Comparison of ENCODE assay signal across 17 cellular contexts in the genomic region with DNA sequence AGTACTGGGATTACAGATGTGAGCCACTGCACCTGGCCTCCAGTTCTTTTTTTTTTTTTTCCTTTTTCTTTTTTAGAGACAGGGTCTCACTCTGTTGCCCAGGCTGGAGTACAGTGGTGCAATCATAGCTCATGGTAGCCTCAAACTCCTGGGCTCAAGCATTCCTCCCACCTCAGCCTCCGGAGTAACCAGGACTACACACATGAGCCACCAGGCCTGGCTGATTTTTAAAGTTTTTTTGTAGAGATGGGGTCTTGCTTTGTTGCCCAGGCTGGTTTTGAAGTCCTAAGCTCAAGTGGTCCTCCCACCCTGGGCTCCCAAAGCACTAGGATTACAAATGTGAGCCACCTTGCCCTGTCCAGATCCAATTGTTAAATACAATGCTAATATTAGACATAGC. TPM values are rescaled to one million over a fixed set of nuclear protein-coding genes. Genes with fewer than 3 reads are reported as not detected.
DNase-seq lines count a peak whose midpoint lies in the region; ATAC-seq and TF ChIP-seq lines count a peak whose summit lies in the region.
"Had no signal": no experiment of that assay in that cellular context is flagged by ENCODE, and none has a peak within 500 bp of the region (broad histone marks: within the 10 kb centered on the region; RNA-seq: fewer than 3 reads in every experiment).

No MANE protein-coding gene starts in this region.

- H3K9me3 Mint-ChIP-seq in Calu3 (ENCODE audit: low read depth, unreplicated experiment) (no peaks in the 10 kb centered on the region), T-cell (no peaks in the 10 kb centered on the region)
- no peaks in the 10 kb centered on the region for H3K9me3 Mint-ChIP-seq in naive thymus-derived CD4-positive, alpha-beta T cell
- H3K9me3 Mint-ChIP-seq: activated naive CD4-positive, alpha-beta T cell treated with anti-CD3 and anti-CD28 coated beads, Interleukin-2, amount 10 ng/mL, durations not matched to agents 7 days and 5 days; mesothelial cell of epicardium had no signal

- CTCF ChIA-PET in Calu3 (lab: Charles Lee), result interaction anchor here (0.7 to 1.6 kb wide), 2 partner anchors 14 to 76 kb away, joined by 3 to 5 read pairs; a partner anchor contains a TSS
- CTCF ChIA-PET in T-cell (lab: Charles Lee), result interaction anchor here (0.6 to 0.8 kb wide), 4 partner anchors 8 to 95 kb away, joined by 3 to 10 read pairs (median 3); no protein-coding TSS in a partner anchor
- CTCF ChIA-PET in naive thymus-derived CD4-positive, alpha-beta T cell (lab: Charles Lee), result no interaction called here

- no peaks in the 10 kb centered on the region for H3K9me3 ChIP-seq in BLaER1 treated with 17β-estradiol and CSF1 and Interleukin-3, amounts not matched to agents 10 nM and 100 nM (replicated peaks in 1 of 11)
- no peaks in the 10 kb centered on the region for H3K9me3 ChIP-seq in naive thymus-derived CD4-positive, alpha-beta T cell (ENCODE audit: control insufficient read depth in 2 of 3, low read length in 3 of 3)
- H3K9me3 ChIP-seq: esophagus squamous epithelium, SK-N-SH had no signal

- no peak for TF ChIP-seq CTCF in Calu3 (IDR thresholded peaks at IDR 0.05; ENCODE audit: unreplicated experiment)

- H3K4me3 Mint-ChIP-seq in Calu3 (ENCODE audit: low read depth, unreplicated experiment) (no peak overlapping the region), T-cell (no peak overlapping the region)
- H3K4me3 Mint-ChIP-seq in naive thymus-derived CD4-positive, alpha-beta T cell, result no peak overlapping the region
- H3K4me3 Mint-ChIP-seq: activated naive CD4-positive, alpha-beta T cell treated with anti-CD3 and anti-CD28 coated beads, Interleukin-2, amount 10 ng/mL, durations not matched to agents 7 days and 5 days; mesothelial cell of epicardium had no signal

- intact Hi-C loops in Calu3 (cut with micrococcal nuclease; ENCODE audit: unreplicated experiment), result no loop called here
- intact Hi-C loops in naive thymus-derived CD4-positive, alpha-beta T cell (cut with micrococcal nuclease), result no loop called here

- H3K4me1 ChIP-seq in BLaER1 treated with 17β-estradiol and CSF1 and Interleukin-3, amounts not matched to agents 10 nM and 100 nM, result peaks cover 76 to 87% (median 80%) of the 10 kb centered on the region in 10 experiments
- peaks cover 23 to 34% of the 10 kb centered on the region in 2 donors for H3K4me1 ChIP-seq in naive thymus-derived CD4-positive, alpha-beta T cell (ENCODE audit: control insufficient read depth in 2 of 2, insufficient read depth in 2 of 2, low read length in 2 of 2)

- H3K36me3 Mint-ChIP-seq in Calu3 (ENCODE audit: insufficient read depth, unreplicated experiment), result peaks cover 27% of the 10 kb centered on the region
- H3K36me3 Mint-ChIP-seq in T-cell, result peaks cover 21% of the 10 kb centered on the region
- H3K36me3 Mint-ChIP-seq in naive thymus-derived CD4-positive, alpha-beta T cell, result peaks cover 0 to 24% (median 4%) of the 10 kb centered on the region in 5 donors

- POLR2A ChIA-PET in T-cell (lab: Charles Lee), result no interaction called here
- POLR2A ChIA-PET in naive thymus-derived CD4-positive, alpha-beta T cell (lab: Charles Lee), result interaction anchor here (1.0 to 1.8 kb wide), 4 partner anchors 12 to 14 kb away, joined by 3 to 9 read pairs (median 4); no protein-coding TSS in a partner anchor

- H4K20me1 ChIP-seq in BLaER1 treated with 17β-estradiol and CSF1 and Interleukin-3, amounts not matched to agents 10 nM and 100 nM, result peaks cover 69 to 100% (median 96%) of the 10 kb centered on the region in 11 experiments; a peak in 20 of 22 replicates

- no peak for ATAC-seq in T-cell (replicated peaks in 1 of 4)
- no peak for ATAC-seq in naive thymus-derived CD4-positive, alpha-beta T cell

- H3K27ac Mint-ChIP-seq in Calu3 (ENCODE audit: unreplicated experiment) (peak overlapping the region; percentile 41), T-cell (peak overlapping the region; percentile 81 to 83)
- peak overlapping the region; percentile 30 to 81 (median 70) for H3K27ac Mint-ChIP-seq in naive thymus-derived CD4-positive, alpha-beta T cell
- H3K27ac Mint-ChIP-seq: mesothelial cell of epicardium had no signal

- no peaks in the 10 kb centered on the region for H3K27me3 ChIP-seq in BLaER1 treated with 17β-estradiol and CSF1 and Interleukin-3, amounts not matched to agents 10 nM and 100 nM
- no peaks in the 10 kb centered on the region for H3K27me3 ChIP-seq in naive thymus-derived CD4-positive, alpha-beta T cell (ENCODE audit: control insufficient read depth in 2 of 2, insufficient read depth in 2 of 2, low read length in 2 of 2)
- H3K27me3 ChIP-seq: esophagus squamous epithelium had no signal

- peak overlapping the region; percentile 84 to 94 (median 88) for H3K4me2 ChIP-seq in BLaER1 treated with 17β-estradiol and CSF1 and Interleukin-3, amounts not matched to agents 10 nM and 100 nM
- H3K4me2 ChIP-seq: SK-N-SH had no signal

- DNase-seq in Calu3, result no peak
- no peak for DNase-seq in T-cell
- DNase-seq in naive thymus-derived CD4-positive, alpha-beta T cell, result no peak
- no peak for DNase-seq in D341Med (ENCODE audit: low spot score)
- DNase-seq in amniotic stem cell (lab: John Stamatoyannopoulos, UW), result no peak
- no peak for DNase-seq in NCI-H345 treated with DMSO at 0.1 percent for 48 hours (lab: John Stamatoyannopoulos, UW; ENCODE audit: unreplicated experiment)
- DNase-seq: activated naive CD4-positive, alpha-beta T cell treated with anti-CD3 and anti-CD28 coated beads, Interleukin-2, amount 10 ng/mL, durations not matched to agents 7 days and 5 days; effector memory CD4-positive, alpha-beta T cell; esophagus squamous epithelium; retina had no signal

- no peak overlapping the region for H3K4me3 ChIP-seq in BLaER1 treated with 17β-estradiol and CSF1 and Interleukin-3, amounts not matched to agents 10 nM and 100 nM
- H3K4me3 ChIP-seq in naive thymus-derived CD4-positive, alpha-beta T cell (ENCODE audit: low read length), result no peak overlapping the region
- H3K4me3 ChIP-seq: esophagus squamous epithelium had no signal

- H3K36me3 ChIP-seq in BLaER1 treated with 17β-estradiol and CSF1 and Interleukin-3, amounts not matched to agents 10 nM and 100 nM, result peaks cover 23 to 50% (median 28%) of the 10 kb centered on the region in 11 experiments
- H3K36me3 ChIP-seq in naive thymus-derived CD4-positive, alpha-beta T cell (ENCODE audit: control insufficient read depth in 2 of 3, insufficient read depth in 3 of 3, low read length in 3 of 3), result peaks cover 9 to 37% (median 20%) of the 10 kb centered on the region in 3 experiments

- H3K9ac ChIP-seq in BLaER1 treated with 17β-estradiol and CSF1 and Interleukin-3, amounts not matched to agents 10 nM and 100 nM, result peak overlapping the region in 5 of 11 experiments; percentile 7 to 67 (median 19); a peak in 3 of 22 replicates
- H3K9ac ChIP-seq: SK-N-SH had no signal

- no TSS peak for BruUV-seq in Calu3 (replicated peaks; lab: Mats Ljungman, UMichigan)

- H3K27ac ChIP-seq in BLaER1 treated with 17β-estradiol and CSF1 and Interleukin-3, amounts not matched to agents 10 nM and 100 nM, result peak overlapping the region in 10 of 11 experiments; percentile 20 to 81 (median 62); a peak in 16 of 22 replicates
- H3K27ac ChIP-seq in naive thymus-derived CD4-positive, alpha-beta T cell (ENCODE audit: low read depth, low read length), result peak overlapping the region; percentile 16

- H3K27me3 Mint-ChIP-seq in Calu3 (ENCODE audit: unreplicated experiment) (no peaks in the 10 kb centered on the region), T-cell (no peaks in the 10 kb centered on the region)
- no peaks in the 10 kb centered on the region for H3K27me3 Mint-ChIP-seq in naive thymus-derived CD4-positive, alpha-beta T cell
- H3K27me3 Mint-ChIP-seq: activated naive CD4-positive, alpha-beta T cell treated with anti-CD3 and anti-CD28 coated beads, Interleukin-2, amount 10 ng/mL, durations not matched to agents 7 days and 5 days had no signal

- H3K4me1 Mint-ChIP-seq in Calu3 (ENCODE audit: low read depth, unreplicated experiment), result peaks cover 30% of the 10 kb centered on the region
- H3K4me1 Mint-ChIP-seq in T-cell, result peaks cover 37 to 42% (median 41%) of the 10 kb centered on the region in 3 donors
- H3K4me1 Mint-ChIP-seq in naive thymus-derived CD4-positive, alpha-beta T cell, result peaks cover 19 to 40% (median 35%) of the 10 kb centered on the region in 7 donors

RNA-seq across cellular contexts. Expression of a gene that starts 13.6 kb away (rescaled TPM):
- total RNA-seq in Calu3 (2022) (33.8 and 42.2 TPM in 2 replicates), T-cell (100 to 1,000 TPM in 3 of 5 donors, 10 to 100 TPM in 2; 53.4 to 112 (median 101) TPM)
- total RNA-seq in naive thymus-derived CD4-positive, alpha-beta T cell, result 100 to 1,000 TPM in 1 of 5 experiments, 10 to 100 TPM in 4; 53.2 to 106 (median 59.2) TPM
- 10 to 100 TPM; 15.4 to 32.8 TPM for polyA plus RNA-seq in naive thymus-derived CD4-positive, alpha-beta T cell

RNA-seq across cellular contexts. Expression of a gene that starts 16.6 kb away (rescaled TPM):
- total RNA-seq in Calu3 (2022) (114 and 115 TPM in 2 replicates), T-cell (100 to 1,000 TPM in 3 of 5 donors, 10 to 100 TPM in 2; 76.8 to 141 (median 134) TPM)
- total RNA-seq in naive thymus-derived CD4-positive, alpha-beta T cell, result 100 to 1,000 TPM in 3 of 5 experiments, 10 to 100 TPM in 2; 78.9 to 130 (median 116) TPM
- 100 to 1,000 TPM; 131 to 141 TPM for polyA plus RNA-seq in naive thymus-derived CD4-positive, alpha-beta T cell

RNA-seq across cellular contexts. Expression of a gene that starts 30.1 kb away (rescaled TPM):
- total RNA-seq in Calu3 (2022) (0.21 and 0.29 TPM in 2 replicates), T-cell (under 1 TPM in 3 of 5 donors, not detected in 2; 0.16 to 0.50 (median 0.26) TPM)
- under 1 TPM in 2 of 5 experiments, not detected in 3; 0.27 to 0.60 TPM for total RNA-seq in naive thymus-derived CD4-positive, alpha-beta T cell
- not detected for polyA plus RNA-seq in naive thymus-derived CD4-positive, alpha-beta T cell
- total RNA-seq: astrocyte, chondrocyte, M059J, mesothelial cell of epicardium had no signal
- polyA plus RNA-seq: SK-N-SH had no signal

RNA-seq across cellular contexts. Expression of a gene that starts 33.3 kb away (rescaled TPM):
- total RNA-seq in Calu3 (2022) (63.3 and 76.1 TPM in 2 replicates), T-cell (10 to 100 TPM; 36.5 to 74.1 (median 66.1) TPM)
- 10 to 100 TPM; 34.0 to 97.8 (median 80.6) TPM for total RNA-seq in naive thymus-derived CD4-positive, alpha-beta T cell
- 10 to 100 TPM; 92.5 to 98.3 TPM for polyA plus RNA-seq in naive thymus-derived CD4-positive, alpha-beta T cell

RNA-seq across cellular contexts. Expression of a gene that starts 43.9 kb away (rescaled TPM):
- 0.35 and 1.1 TPM in 2 replicates for total RNA-seq in Calu3 (2022)
- 1 to 10 TPM in 1 of 5 donors, under 1 TPM in 4; 0.42 to 1.6 (median 0.44) TPM for total RNA-seq in T-cell
- 1 to 10 TPM in 4 of 5 experiments, under 1 TPM in 1; 0.35 to 2.4 (median 1.3) TPM for total RNA-seq in naive thymus-derived CD4-positive, alpha-beta T cell
- polyA plus RNA-seq in naive thymus-derived CD4-positive, alpha-beta T cell, result not detected
- total RNA-seq: chondrocyte, H7, M059J had no signal
